8 cellular contexts compared by ENCODE assay signal in genomic region chr20:45415822-45416637, GRCh38. TPM values are rescaled to one million over a fixed set of nuclear protein-coding genes. Genes with fewer than 3 reads are reported as not detected.
DNase-seq lines count a peak whose midpoint lies in the region; ATAC-seq and TF ChIP-seq lines count a peak whose summit lies in the region.

TSS of gene PIGT (plus strand) at chr20:45416141. CDS start at chr20:45416157, 16 bp downstream.

- H3K4me3 Mint-ChIP-seq in T-cell (peak within 1 kb of the TSS; percentile 95 to 96 (median 95)), type B pancreatic cell (peak within 1 kb of the TSS; percentile 97)

- intact Hi-C loops in heart left ventricle (cut with DNase I) (loop anchor here in 5 of 10 donors (5.0 to 10.0 kb wide), 4 partner anchors 44 to 451 kb away; partner anchors contain the start of genes SYS1 (in 3 of the 5), STK4 (in 1 of the 5) and TOMM34 (in 1 of the 5)), posterior vena cava (cut with DNase I) (no loop called here)

- H3K4me3 ChIP-seq in GM12875 (ENCODE audit: low read depth, low read length) (peak within 1 kb of the TSS; percentile 56), adipocyte (ENCODE audit: low read length) (peak within 1 kb of the TSS; percentile 95), heart left ventricle (peak within 1 kb of the TSS; percentile 52 to 97 (median 82))

- TF ChIP-seq POLR2A in heart left ventricle (IDR thresholded peaks at IDR 0.05): peak; percentile 52 to 92

- peak within 1 kb of the TSS; percentile 96 for H3K9ac ChIP-seq in adipocyte (ENCODE audit: low read length)

- H3K36me3 ChIP-seq in adipocyte (ENCODE audit: control insufficient read depth, insufficient read depth, low read length, severe bottlenecking) (peaks cover 14% of the 10 kb centered on the region), heart left ventricle (peaks cover 0 to 45% (median 32%) of the 10 kb centered on the region in 9 donors)

- H3K4me1 ChIP-seq in adipocyte (ENCODE audit: control insufficient read depth, insufficient read depth, low read length) (peaks cover 24% of the 10 kb centered on the region), heart left ventricle (peaks cover 0 to 62% (median 42%) of the 10 kb centered on the region in 12 donors)

- H3K27ac Mint-ChIP-seq in T-cell (peak within 1 kb of the TSS; percentile 97 to 99), type B pancreatic cell (peak within 1 kb of the TSS; percentile 91)

- CTCF ChIA-PET in T-cell (lab: Charles Lee): interaction anchor here (0.5 to 2.8 kb wide), 13 partner anchors 9 to 970 kb away, joined by 3 to 23 read pairs (median 4); partner anchors contain the start of gene SYS1 (in 2 of the 2)

- H3K36me3 Mint-ChIP-seq in T-cell (peaks cover 26% of the 10 kb centered on the region), type B pancreatic cell (peaks cover 10% of the 10 kb centered on the region)

- H3K27me3 ChIP-seq in adipocyte (replicated peaks; ENCODE audit: control insufficient read depth, insufficient read depth, low read length): no peaks in the 10 kb centered on the region
- H3K27me3 ChIP-seq in heart left ventricle: no peaks in the 10 kb centered on the region

- ATAC-seq in HG02759 (IDR thresholded peaks at IDR 0.05; ENCODE audit: unreplicated experiment) (peak; percentile 65), T-cell (replicated peaks in 1 of 4) (peak; percentile 98), heart left ventricle (peak; percentile 65 to 84 (median 77))

- peak; percentile 18 for DNase-seq in NCI-H1417 treated with DMSO at 0.1 percent for 48 hours (lab: John Stamatoyannopoulos, UW)
- DNase-seq in T-cell: peak; percentile 66 to 95 (median 91)
- DNase-seq in adipocyte (ENCODE audit: low read depth): peak; percentile 93
- peak; percentile 87 to 92 (median 88) for DNase-seq in heart left ventricle
- peak; percentile 97 for DNase-seq in posterior vena cava (ENCODE audit: low spot score)
- peak; percentile 80 for DNase-seq in type B pancreatic cell (ENCODE audit: extremely low spot score, unreplicated experiment)

- POLR2A ChIA-PET in T-cell (lab: Charles Lee): interaction anchor here (0.5 to 1.7 kb wide), 7 partner anchors 9 to 53 kb away, joined by 3 to 13 read pairs (median 5); partner anchors contain the start of gene SYS1 (in 1 of the 2)

- H3K9me3 ChIP-seq in adipocyte (ENCODE audit: control insufficient read depth, low read length) (no peaks in the 10 kb centered on the region), heart left ventricle (no peaks in the 10 kb centered on the region)

- WGBS in heart left ventricle, 4 donors: 0% methylated on average over 25 to 52 of the region's 52 CpGs

- H3K4me1 Mint-ChIP-seq in T-cell (peaks cover 40 to 46% (median 44%) of the 10 kb centered on the region in 3 donors), type B pancreatic cell (ENCODE audit: unreplicated experiment) (peaks cover 14% of the 10 kb centered on the region)

- H3K9me3 Mint-ChIP-seq in T-cell (no peaks in the 10 kb centered on the region), type B pancreatic cell (no peaks in the 10 kb centered on the region)

- H3K27ac ChIP-seq in heart left ventricle: peak within 1 kb of the TSS; percentile 55 to 90 (median 83)

- TF ChIP-seq CTCF in GM12875 (IDR thresholded peaks at IDR 0.05; ENCODE audit: borderline replicate concordance, insufficient read depth, low read depth, low read length): no peak
- no peak for TF ChIP-seq CTCF in heart left ventricle (IDR thresholded peaks at IDR 0.05)
- TF ChIP-seq CTCF in type B pancreatic cell (conservative IDR thresholded peaks at IDR 0.05): peak; percentile 22

- no peaks in the 10 kb centered on the region for H3K27me3 Mint-ChIP-seq in T-cell
- no peaks in the 10 kb centered on the region for H3K27me3 Mint-ChIP-seq in type B pancreatic cell

RNA-seq across cellular contexts. Expression of gene PIGT, which starts in this region (rescaled TPM):
- 100 to 1,000 TPM in 2 of 5 donors, 10 to 100 TPM in 3; 76.6 to 140 (median 79.4) TPM for total RNA-seq in T-cell
- total RNA-seq in heart left ventricle: 100 to 1,000 TPM; 124 to 224 (median 165) TPM
- 100 to 1,000 TPM; 106 to 175 TPM for polyA plus RNA-seq in heart left ventricle
- 100 to 1,000 TPM; 120 to 138 TPM for total RNA-seq in posterior vena cava
- total RNA-seq in type B pancreatic cell (ENCODE audit: low replicate concordance): 70.1 and 80.6 TPM in 2 replicates

Comparison
In these comparisons a context has a peak if more than half of its experiments do, and no peak if none do; other contexts are left out.
1. Peak in every context shown above with its lines: DNase-seq, ATAC-seq, H3K4me3 ChIP-seq and H3K27ac ChIP-seq.
2. DNase-seq: peak in every context shown above with its lines; median percentile 97 in posterior vena cava; 93 in adipocyte; 91 in T-cell; 88 in heart left ventricle; 80 in type B pancreatic cell; 18 in NCI-H1417 treated with DMSO at 0.1 percent for 48 hours.